Comparison of ENCODE assay signal across 9 cellular contexts in genomic region chr6:150813319-150813992, GRCh38. TPM values are rescaled to one million over a fixed set of nuclear protein-coding genes. Genes with fewer than 3 reads are reported as not detected.
A peak's percentile ranks its signal among the peaks of the same experiment; 100 is the strongest.
DNase-seq lines count a peak whose midpoint lies in the region; ATAC-seq, FAIRE-seq and TF ChIP-seq lines count a peak whose summit lies in the region.
"Had no signal": no experiment of that assay in that cellular context is flagged by ENCODE, and none has a peak within 500 bp of the region (broad histone marks: within the 10 kb centered on the region; RNA-seq: fewer than 3 reads in every experiment).

No MANE protein-coding gene starts in this region.

- H3K36me3 ChIP-seq in HEK293 (ENCODE audit: control insufficient read depth in 2 of 2, insufficient read depth in 1 of 2, low read length in 2 of 2) = peaks cover 0 to 11% of the 10 kb centered on the region in 2 experiments; a peak in 1 of 3 replicates
- H3K36me3 ChIP-seq in PC-9 (ENCODE audit: low read depth) = 0 out of 2 replicates have a peak, but pooled peaks cover 5% of the 10 kb centered on the region
- no peaks in the 10 kb centered on the region for H3K36me3 ChIP-seq in endothelial cell of umbilical vein (ENCODE audit: control insufficient read depth in 2 of 2, extremely low read depth in 1 of 2, insufficient read depth in 2 of 2, low read length in 2 of 2)

- no peaks in the 10 kb centered on the region for H3K9me3 ChIP-seq in HEK293 (ENCODE audit: control insufficient read depth, insufficient read depth, low read depth, low read length)
- H3K9me3 ChIP-seq in PC-9 (ENCODE audit: insufficient read depth, low read depth) = no peaks in the 10 kb centered on the region
- H3K9me3 ChIP-seq in endothelial cell of umbilical vein (replicated peaks; ENCODE audit: control insufficient read depth, insufficient read depth, low read length) = no peaks in the 10 kb centered on the region

- no peak overlapping the region for H3K4me3 ChIP-seq in HEK293 (ENCODE audit: low read depth, low read length)
- no peak overlapping the region; the same call in 1 of the 2 replicates for H3K4me3 ChIP-seq in PC-9
- H3K4me3 ChIP-seq in endothelial cell of umbilical vein (replicated peaks in 1 of 3; ENCODE audit: insufficient read depth in 1 of 3, low read depth in 1 of 3, low read length in 3 of 3) = no peak overlapping the region

- FAIRE-seq in GM18507 (lab: Jason Lieb, UNC) = peak; percentile 86
- no peak for FAIRE-seq in endothelial cell of umbilical vein (lab: Jason Lieb, UNC)

- H3K4me1 ChIP-seq in HEK293 (ENCODE audit: control insufficient read depth, insufficient read depth, low read length) = peaks cover 11% of the 10 kb centered on the region; the same call in 1 of the 2 replicates
- H3K4me1 ChIP-seq in PC-9 (replicated peaks; ENCODE audit: insufficient read depth) = peaks cover 35% of the 10 kb centered on the region
- peaks cover 10% of the 10 kb centered on the region for H3K4me1 ChIP-seq in endothelial cell of umbilical vein (ENCODE audit: control insufficient read depth, extremely low read depth, insufficient read depth, low read length)

- H3K4me2 ChIP-seq in PC-9 (peak overlapping the region; percentile 87), endothelial cell of umbilical vein (ENCODE audit: insufficient read depth, low read length) (no peak overlapping the region)

- no peak for ATAC-seq in GM19467 (IDR thresholded peaks at IDR 0.05; ENCODE audit: unreplicated experiment)

- H4K20me1 ChIP-seq in PC-9 (ENCODE audit: insufficient read depth) = no peaks in the 10 kb centered on the region
- no peaks in the 10 kb centered on the region for H4K20me1 ChIP-seq in endothelial cell of umbilical vein (replicated peaks; ENCODE audit: control insufficient read depth, extremely low read depth, insufficient read depth, low read length)

- intact Hi-C loops in PC-9 (cut with micrococcal nuclease; ENCODE audit: unreplicated experiment) = loop anchor here (1.0 to 10.0 kb wide), 4 partner anchors 91 to 806 kb away; no protein-coding TSS in a partner anchor
- intact Hi-C loops in endothelial cell of umbilical vein (cut with micrococcal nuclease) = no loop called here

- H2AFZ ChIP-seq in PC-9 = no peak overlapping the region
- no peak overlapping the region for H2AFZ ChIP-seq in endothelial cell of umbilical vein (ENCODE audit: low read depth, low read length)

- H3K27me3 ChIP-seq in PC-9 (ENCODE audit: insufficient read depth, low read depth) (no peaks in the 10 kb centered on the region), endothelial cell of umbilical vein (ENCODE audit: control insufficient read depth in 2 of 2, insufficient read depth in 2 of 2, low read length in 2 of 2) (no peaks in the 10 kb centered on the region)

- H3K9me2 ChIP-seq in PC-9 (ENCODE audit: insufficient read depth) = no peaks in the 10 kb centered on the region

- TF ChIP-seq CTCF in HEK293 (tag by site-specific recombination; IDR thresholded peaks at IDR 0.05) = no peak
- TF ChIP-seq CTCF in PC-9 (conservative IDR thresholded peaks at IDR 0.05) = no peak
- TF ChIP-seq CTCF in endothelial cell of umbilical vein (IDR thresholded peaks at IDR 0.05; ENCODE audit: extremely low read depth in 1 of 2, insufficient read depth in 1 of 2, low read depth in 1 of 2, low read length in 2 of 2) = no peak

- H3K27ac ChIP-seq in HEK293 (ENCODE audit: extremely low read depth, low read depth, low read length) = no peak overlapping the region; the same call in 1 of the 2 replicates
- H3K27ac ChIP-seq in PC-9 = peak overlapping the region; percentile 100
- H3K27ac ChIP-seq in endothelial cell of umbilical vein (ENCODE audit: insufficient read depth, low read depth, low read length) = peak overlapping the region; percentile 12

- H3K79me2 ChIP-seq in PC-9 (ENCODE audit: low read depth) (no peaks in the 10 kb centered on the region), endothelial cell of umbilical vein (ENCODE audit: control insufficient read depth, insufficient read depth, low read length) (no peaks in the 10 kb centered on the region)

- CTCF ChIA-PET in HEK293 (lab: Yijun Ruan, JAX) (interaction anchor here (0.5 to 10.0 kb wide), 9 partner anchors 55 to 756 kb away, joined by 3 to 168 read pairs (median 4); partner anchors contain the start of gene PLEKHG1), PC-9 (lab: Charles Lee) (interaction anchor here (0.6 to 1.6 kb wide), 4 partner anchors 94 to 400 kb away, joined by 3 to 9 read pairs (median 7); no protein-coding TSS in a partner anchor), endothelial cell of umbilical vein (lab: Charles Lee) (interaction anchor here (0.6 to 7.3 kb wide), 9 partner anchors 11 to 733 kb away, joined by 3 to 266 read pairs (median 4); no protein-coding TSS in a partner anchor)

- H3K9ac ChIP-seq in endothelial cell of umbilical vein (replicated peaks; ENCODE audit: extremely low read depth, insufficient read depth, low read length) = no peak overlapping the region

- no peaks in the 10 kb centered on the region for H3K9me1 ChIP-seq in endothelial cell of umbilical vein (replicated peaks; ENCODE audit: control insufficient read depth, extremely low read depth, insufficient read depth, low read length)

- POLR2A ChIA-PET in HEK293 (lab: Yijun Ruan, JAX) (no interaction called here), PC-9 (lab: Charles Lee; ENCODE audit: unreplicated experiment) (no interaction called here), endothelial cell of umbilical vein (lab: Charles Lee) (no interaction called here)

- BruUV-seq in PC-9 (replicated peaks; lab: Mats Ljungman, UMichigan) (no TSS peak), endothelial cell of umbilical vein (replicated peaks; lab: Mats Ljungman, UMichigan) (no TSS peak)

- dilution Hi-C loops in endothelial cell of umbilical vein (cut with MboI; ENCODE audit: extremely low pct_ligation_motif_present, low sequenced_read_pairs) = no loop called here

- DNase-seq in GM18507 (ENCODE audit: extremely low spot score, insufficient read length, low read depth) = no peak
- DNase-seq in PC-9 = peak; percentile 43 to 81
- no peak for DNase-seq in endothelial cell of umbilical vein (ENCODE audit: low read depth, low spot score)
- peak; percentile 61 for DNase-seq in stimulated activated CD4-positive, alpha-beta T cell treated with anti-CD3 and anti-CD28 coated beads, Interleukin-15, amount 100 ng/mL, for 24 hours
- no peak for DNase-seq in SK-N-DZ (ENCODE audit: low spot score)
- DNase-seq in NCI-H2227 (lab: John Stamatoyannopoulos, UW; ENCODE audit: unreplicated experiment) = no peak
- DNase-seq: left cardiac atrium had no signal

- H3F3A ChIP-seq in PC-9 (ENCODE audit: insufficient read depth, low read depth) = peaks cover 30% of the 10 kb centered on the region

- TF ChIP-seq POLR2A in endothelial cell of umbilical vein (IDR thresholded peaks at IDR 0.05; ENCODE audit: low read depth, low read length) = no peak

TF ChIP-seq in HEK293, 187 proteins besides CTCF, POLR2A, EP300 and RAD21 (continues in another document):
- no peak for TF ChIP-seq ZSCAN16 (tag by site-specific recombination; IDR thresholded peaks at IDR 0.05)
- peak; percentile 58 for TF ChIP-seq SP7 (tag by site-specific recombination; IDR thresholded peaks at IDR 0.05)
- TF ChIP-seq ZNF610 (tag by site-specific recombination; IDR thresholded peaks at IDR 0.05; ENCODE audit: borderline replicate concordance) = no peak
- peak; percentile 19; the same call in 1 of the 2 replicates for TF ChIP-seq ZBTB20 (tag by site-specific recombination; IDR thresholded peaks at IDR 0.05)
- peak; percentile 72 for TF ChIP-seq ZFHX2 (tag by site-specific recombination; conservative IDR thresholded peaks at IDR 0.05)
- TF ChIP-seq IKZF3 (tag by site-specific recombination; IDR thresholded peaks at IDR 0.05) = no peak
- peak; percentile 48 for TF ChIP-seq ZBTB17 (tag by site-specific recombination; IDR thresholded peaks at IDR 0.05)
- no peak for TF ChIP-seq FEZF1 (tag by site-specific recombination; IDR thresholded peaks at IDR 0.05)
- 0 out of 2 replicates have a peak, but pooled peaks have one; percentile 54 for TF ChIP-seq ZEB2 (tag by site-specific recombination; IDR thresholded peaks at IDR 0.05)
- TF ChIP-seq ZNF23 (tag by site-specific recombination; IDR thresholded peaks at IDR 0.05; ENCODE audit: borderline replicate concordance) = peak; percentile 27; the same call in 1 of the 2 replicates
- no peak for TF ChIP-seq ZNF473 (tag by site-specific recombination; IDR thresholded peaks at IDR 0.05)
- TF ChIP-seq ZNF146 (tag by site-specific recombination; IDR thresholded peaks at IDR 0.05) = no peak

TF ChIP-seq in endothelial cell of umbilical vein, 7 proteins besides CTCF, POLR2A, EP300 and RAD21:
- no peak for TF ChIP-seq FOS (IDR thresholded peaks at IDR 0.05; ENCODE audit: borderline replicate concordance, insufficient read depth, low read length)
- no peak for TF ChIP-seq EZH2 (IDR thresholded peaks at IDR 0.05; ENCODE audit: borderline replicate concordance, low read depth, low read length, severe bottlenecking)
- TF ChIP-seq POLR2AphosphoS5 (IDR thresholded peaks at IDR 0.05; ENCODE audit: insufficient read depth, low read depth, low read length) = no peak
- TF ChIP-seq JUN (IDR thresholded peaks at IDR 0.05; ENCODE audit: borderline replicate concordance, insufficient read depth, insufficient read length, low read depth) = no peak
- no peak for TF ChIP-seq MYC (IDR thresholded peaks at IDR 0.05; ENCODE audit: low read depth, low read length)
- TF ChIP-seq MAX (IDR thresholded peaks at IDR 0.05; ENCODE audit: insufficient read depth, insufficient read length) = no peak
- no peak for TF ChIP-seq GATA2 (IDR thresholded peaks at IDR 0.05; ENCODE audit: insufficient read depth, insufficient read length, low read depth, low read length)

RNA-seq across cellular contexts. Expression of gene MTHFD1L, which starts 52.0 kb away (rescaled TPM):
- total RNA-seq in PC-9 (2021) (53.3 and 65.8 TPM in 2 replicates), endothelial cell of umbilical vein (120 and 121 TPM in 2 replicates)
- 31.8 and 40.2 TPM in 2 replicates for polyA plus RNA-seq in endothelial cell of umbilical vein
- polyA plus RNA-seq in endothelial cell of umbilical vein (2011; cell fraction: cytosol; rRNA removed) = 53.2 and 57.9 TPM in 2 replicates
- 76.6 and 82.8 TPM in 2 replicates for polyA plus RNA-seq in endothelial cell of umbilical vein (2011; cell fraction: nucleus; rRNA removed)
- 75.2 and 98.6 TPM in 2 replicates for polyA plus RNA-seq in endothelial cell of umbilical vein (2012)
- polyA minus RNA-seq in endothelial cell of umbilical vein = 65.1 and 70.7 TPM in 2 replicates
- 34.5 TPM for polyA minus RNA-seq in endothelial cell of umbilical vein (2011; cell fraction: cytosol; rRNA and poly(A)+ RNA removed)
- polyA minus RNA-seq in endothelial cell of umbilical vein (2011; cell fraction: nucleus; rRNA and poly(A)+ RNA removed) = 81.5 and 117 TPM in 2 replicates
- polyA plus RNA-seq in SK-N-DZ (2014; cell fraction: cytosol; rRNA removed) = 29.4 and 30.7 TPM in 2 replicates
- 16.4 and 17.8 TPM in 2 replicates for polyA plus RNA-seq in SK-N-DZ (2014; cell fraction: nucleus; rRNA removed)

Comparison
In these comparisons a context has a peak if more than half of its experiments do, and no peak if none do; other contexts are left out.
1. DNase-seq: peak in PC-9 (2 of 2) and stimulated activated CD4-positive, alpha-beta T cell treated with anti-CD3 and anti-CD28 coated beads, Interleukin-15, amount 100 ng/mL, for 24 hours (single experiment); none in GM18507 (single experiment), endothelial cell of umbilical vein (single experiment), SK-N-DZ (single experiment) and NCI-H2227 (single experiment).